16 cellular contexts compared by ENCODE assay signal in genomic region chr20:10761786-10762185, GRCh38.
A peak's percentile ranks its signal among the peaks of the same experiment; 100 is the strongest.
DNase-seq lines count a peak whose midpoint lies in the region; FAIRE-seq and TF ChIP-seq lines count a peak whose summit lies in the region.
"Had no signal": no experiment of that assay in that cellular context is flagged by ENCODE, and none has a peak within 500 bp of the region (broad histone marks: within the 10 kb centered on the region; RNA-seq: fewer than 3 reads in every experiment).

No MANE protein-coding gene starts in this region.

- peaks cover 14% of the 10 kb centered on the region for H3K9me3 Mint-ChIP-seq in Caco-2 (ENCODE audit: unreplicated experiment)
- H3K9me3 Mint-ChIP-seq: activated CD4-positive, alpha-beta memory T cell treated with anti-CD3 and anti-CD28 coated beads, Interleukin-2, amount 10 ng/mL, durations not matched to agents 7 days and 5 days; activated T-helper 17 cell treated with anti-CD3 and anti-CD28 coated beads, Interleukin-2, amount 50 U/mL, for 72 hours had no signal

- H3K4me3 ChIP-seq in endothelial cell of umbilical vein (replicated peaks in 1 of 3; ENCODE audit: insufficient read depth in 1 of 3, low read depth in 1 of 3, low read length in 3 of 3): no peak overlapping the region
- no peak overlapping the region for H3K4me3 ChIP-seq in neuronal stem cell (ENCODE audit: low read length in 2 of 2)
- no peak overlapping the region for H3K4me3 ChIP-seq in Caco-2 (ENCODE audit: low read depth, low read length)
- H3K4me3 ChIP-seq: cardiac muscle cell, vagina had no signal

- H2AFZ ChIP-seq in endothelial cell of umbilical vein (ENCODE audit: low read depth, low read length): peak overlapping the region; percentile 14
- peak overlapping the region; percentile 7 for H2AFZ ChIP-seq in neuronal stem cell (ENCODE audit: low read length)

- in situ Hi-C loops in KBM-7 (cut with MboI; ENCODE audit: low pct_unique_long_range_greater_than_20kb, low sequenced_read_pairs): no loop called here

- H3K4me2 ChIP-seq in endothelial cell of umbilical vein (ENCODE audit: insufficient read depth, low read length) (peak overlapping the region; percentile 48), neuronal stem cell (ENCODE audit: insufficient read depth, low read length, poor library complexity, severe bottlenecking) (no peak overlapping the region)

- H3K27me3 ChIP-seq in endothelial cell of umbilical vein (ENCODE audit: control insufficient read depth in 2 of 2, insufficient read depth in 2 of 2, low read length in 2 of 2) (no peaks in the 10 kb centered on the region), neuronal stem cell (ENCODE audit: control insufficient read depth in 3 of 3, insufficient read depth in 3 of 3, low read depth in 1 of 3, low read length in 3 of 3) (no peaks in the 10 kb centered on the region), Caco-2 (replicated peaks; ENCODE audit: control insufficient read depth, insufficient read depth, low read length) (no peaks in the 10 kb centered on the region)
- H3K27me3 ChIP-seq: cardiac muscle cell, vagina had no signal

- H3K4me3 Mint-ChIP-seq in Caco-2 (ENCODE audit: unreplicated experiment): no peak overlapping the region
- H3K4me3 Mint-ChIP-seq: activated CD4-positive, alpha-beta memory T cell treated with anti-CD3 and anti-CD28 coated beads, Interleukin-2, amount 10 ng/mL, durations not matched to agents 7 days and 5 days; activated T-helper 17 cell treated with anti-CD3 and anti-CD28 coated beads, Interleukin-2, amount 50 U/mL, for 72 hours had no signal

- H3K9ac ChIP-seq in endothelial cell of umbilical vein (replicated peaks; ENCODE audit: extremely low read depth, insufficient read depth, low read length) (no peak overlapping the region), neuronal stem cell (ENCODE audit: low read depth, low read length, poor library complexity) (no peak overlapping the region)

- H3K18ac ChIP-seq in neuronal stem cell (ENCODE audit: low read length): no peak overlapping the region

- H3K9me3 ChIP-seq in endothelial cell of umbilical vein (replicated peaks; ENCODE audit: control insufficient read depth, insufficient read depth, low read length) (peaks cover 2% of the 10 kb centered on the region), neuronal stem cell (replicated peaks in 1 of 2; ENCODE audit: control insufficient read depth in 2 of 2, insufficient read depth in 1 of 2, low read depth in 1 of 2, low read length in 2 of 2) (peaks cover 0 to 3% of the 10 kb centered on the region in 2 donors), Caco-2 (no peaks in the 10 kb centered on the region)
- H3K9me3 ChIP-seq: vagina had no signal

- no TSS peak for BruUV-seq in endothelial cell of umbilical vein (replicated peaks; lab: Mats Ljungman, UMichigan)
- BruUV-seq in Caco-2 (replicated peaks; lab: Mats Ljungman, UMichigan): no TSS peak

- H4K20me1 ChIP-seq in endothelial cell of umbilical vein (replicated peaks; ENCODE audit: control insufficient read depth, extremely low read depth, insufficient read depth, low read length): no peaks in the 10 kb centered on the region

- intact Hi-C loops in endothelial cell of umbilical vein (cut with micrococcal nuclease) (loop anchor here (2.0 to 10.0 kb wide), 5 partner anchors 91 to 505 kb away; no protein-coding TSS in a partner anchor), Caco-2 (cut with micrococcal nuclease; ENCODE audit: unreplicated experiment) (no loop called here)

- no peaks in the 10 kb centered on the region for H3K4me1 Mint-ChIP-seq in Caco-2 (ENCODE audit: low read depth, unreplicated experiment)
- H3K4me1 Mint-ChIP-seq: activated CD4-positive, alpha-beta memory T cell treated with anti-CD3 and anti-CD28 coated beads, Interleukin-2, amount 10 ng/mL, durations not matched to agents 7 days and 5 days; activated T-helper 17 cell treated with anti-CD3 and anti-CD28 coated beads, Interleukin-2, amount 50 U/mL, for 72 hours had no signal

- DNase-seq in EL (peak; percentile 76), SHP77 treated with DMSO at 0.1 percent for 48 hours (lab: John Stamatoyannopoulos, UW) (peak; percentile 71), endothelial cell of umbilical vein (ENCODE audit: low read depth, low spot score) (peak; percentile 76), neuronal stem cell (ENCODE audit: low spot score) (no peak), KBM-7 (no peak), hypothalamus (lab: John Stamatoyannopoulos, UW) (no peak), Caco-2 (no peak), NCI-H1048 (lab: John Stamatoyannopoulos, UW) (no peak)
- DNase-seq: activated CD4-positive, alpha-beta memory T cell treated with anti-CD3 and anti-CD28 coated beads, Interleukin-2, amount 10 ng/mL, durations not matched to agents 7 days and 5 days; midbrain; NCI-H526; SIG-M5; stimulated activated CD4-positive, alpha-beta T cell treated with anti-CD3 and anti-CD28 coated beads, Interleukin-2, amount 100 ng/mL, for 24 hours had no signal

- no peak overlapping the region for H2BK120ac ChIP-seq in neuronal stem cell (ENCODE audit: low read depth, low read length)

- H4K91ac ChIP-seq in neuronal stem cell (ENCODE audit: low read depth, low read length, poor library complexity): no peak overlapping the region

- no peaks in the 10 kb centered on the region for H3K79me2 ChIP-seq in endothelial cell of umbilical vein (ENCODE audit: control insufficient read depth, insufficient read depth, low read length)

- H3K9me1 ChIP-seq in endothelial cell of umbilical vein (replicated peaks; ENCODE audit: control insufficient read depth, extremely low read depth, insufficient read depth, low read length): no peaks in the 10 kb centered on the region

- H3K14ac ChIP-seq in neuronal stem cell (ENCODE audit: low read length): no peak overlapping the region

- dilution Hi-C loops in endothelial cell of umbilical vein (cut with MboI; ENCODE audit: extremely low pct_ligation_motif_present, low sequenced_read_pairs): no loop called here

- no peak overlapping the region for H2BK5ac ChIP-seq in neuronal stem cell (ENCODE audit: low read length)

- no peaks in the 10 kb centered on the region for H3K79me1 ChIP-seq in neuronal stem cell (ENCODE audit: low read depth, low read length)

- no peaks in the 10 kb centered on the region for H3K27me3 Mint-ChIP-seq in Caco-2 (ENCODE audit: insufficient read depth, unreplicated experiment)
- H3K27me3 Mint-ChIP-seq: activated CD4-positive, alpha-beta memory T cell treated with anti-CD3 and anti-CD28 coated beads, Interleukin-2, amount 10 ng/mL, durations not matched to agents 7 days and 5 days had no signal

- H2BK12ac ChIP-seq in neuronal stem cell (ENCODE audit: low read length): no peak overlapping the region

- H3K36me3 Mint-ChIP-seq in Caco-2 (ENCODE audit: insufficient read depth, unreplicated experiment): no peaks in the 10 kb centered on the region

- WGBS in neuronal stem cell (ENCODE audit: extremely low coverage in 2 of 2, insufficient read length in 2 of 2, insufficient replicate concordance in 1 of 2), 2 donors: no CpG with 5 or more reads among the region's 8 CpGs

- H3K36me3 ChIP-seq in endothelial cell of umbilical vein (ENCODE audit: control insufficient read depth in 2 of 2, extremely low read depth in 1 of 2, insufficient read depth in 2 of 2, low read length in 2 of 2): no peaks in the 10 kb centered on the region
- H3K36me3 ChIP-seq in neuronal stem cell (replicated peaks in 1 of 2; ENCODE audit: control insufficient read depth in 2 of 2, insufficient read depth in 2 of 2, low read length in 2 of 2): no peaks in the 10 kb centered on the region
- H3K36me3 ChIP-seq in Caco-2 (ENCODE audit: control insufficient read depth, insufficient read depth, low read length): no peaks in the 10 kb centered on the region
- H3K36me3 ChIP-seq: cardiac muscle cell, vagina had no signal

- H3K4me1 ChIP-seq in endothelial cell of umbilical vein (ENCODE audit: control insufficient read depth, extremely low read depth, insufficient read depth, low read length) (peaks cover 41% of the 10 kb centered on the region), neuronal stem cell (ENCODE audit: control insufficient read depth in 2 of 2, insufficient read depth in 1 of 2, low read depth in 1 of 2, low read length in 2 of 2) (peaks cover 0 to 2% of the 10 kb centered on the region in 2 donors), Caco-2 (no peaks in the 10 kb centered on the region)
- H3K4me1 ChIP-seq: vagina had no signal

- CTCF ChIA-PET in endothelial cell of umbilical vein (lab: Charles Lee) (interaction anchor here (1.0 to 2.1 kb wide), 5 partner anchors 19 to 505 kb away, joined by 3 to 9 read pairs (median 4); no protein-coding TSS in a partner anchor), Caco-2 (lab: Charles Lee) (no interaction called here)

- TF ChIP-seq CTCF in endothelial cell of umbilical vein (IDR thresholded peaks at IDR 0.05; ENCODE audit: extremely low read depth in 1 of 2, insufficient read depth in 1 of 2, low read depth in 1 of 2, low read length in 2 of 2) (no peak), Caco-2 (IDR thresholded peaks at IDR 0.05; ENCODE audit: insufficient read depth in 1 of 2, low read depth in 1 of 2, low read length in 1 of 2, severe bottlenecking in 1 of 2, unreplicated experiment in 1 of 2) (no peak)

- POLR2A ChIA-PET in endothelial cell of umbilical vein (lab: Charles Lee) (no interaction called here), Caco-2 (lab: Charles Lee) (no interaction called here)

- no peak overlapping the region for H2BK15ac ChIP-seq in neuronal stem cell (ENCODE audit: low read length)

- peak; percentile 68 for FAIRE-seq in endothelial cell of umbilical vein (lab: Jason Lieb, UNC)

- no peak overlapping the region for H4K8ac ChIP-seq in neuronal stem cell (ENCODE audit: low read depth, low read length)

- no peak for TF ChIP-seq POLR2A in endothelial cell of umbilical vein (IDR thresholded peaks at IDR 0.05; ENCODE audit: low read depth, low read length)

- H3K27ac Mint-ChIP-seq in Caco-2 (ENCODE audit: unreplicated experiment): no peak overlapping the region
- H3K27ac Mint-ChIP-seq: activated CD4-positive, alpha-beta memory T cell treated with anti-CD3 and anti-CD28 coated beads, Interleukin-2, amount 10 ng/mL, durations not matched to agents 7 days and 5 days; activated T-helper 17 cell treated with anti-CD3 and anti-CD28 coated beads, Interleukin-2, amount 50 U/mL, for 72 hours had no signal

- no peak overlapping the region for H3K4ac ChIP-seq in neuronal stem cell (ENCODE audit: low read length)

- H3K27ac ChIP-seq in endothelial cell of umbilical vein (ENCODE audit: insufficient read depth, low read depth, low read length) (peak overlapping the region; percentile 78), neuronal stem cell (replicated peaks; ENCODE audit: low read length) (no peak overlapping the region)
- H3K27ac ChIP-seq: cardiac muscle cell, vagina had no signal

- no peak overlapping the region for H3K23ac ChIP-seq in neuronal stem cell (ENCODE audit: low read depth, low read length, poor library complexity)

- H2AK5ac ChIP-seq in neuronal stem cell (ENCODE audit: low read depth, low read length): no peak overlapping the region

TF ChIP-seq in endothelial cell of umbilical vein, 7 proteins besides CTCF, POLR2A, EP300 and RAD21 (continues in another document):
- TF ChIP-seq MYC (IDR thresholded peaks at IDR 0.05; ENCODE audit: low read depth, low read length) (no peak), FOS (IDR thresholded peaks at IDR 0.05; ENCODE audit: borderline replicate concordance, insufficient read depth, low read length) (peak; percentile 67), POLR2AphosphoS5 (IDR thresholded peaks at IDR 0.05; ENCODE audit: insufficient read depth, low read depth, low read length) (peak; percentile 81)

Comparison
In these comparisons a context has a peak if more than half of its experiments do, and no peak if none do; other contexts are left out.
1. DNase-seq: peak in EL (single experiment), SHP77 treated with DMSO at 0.1 percent for 48 hours (single experiment) and endothelial cell of umbilical vein (single experiment); none in neuronal stem cell (single experiment), KBM-7 (single experiment), hypothalamus (0 of 51), Caco-2 (0 of 2) and NCI-H1048 (single experiment).